Comparison of ENCODE assay signal across 11 cellular contexts in the genomic region with DNA sequence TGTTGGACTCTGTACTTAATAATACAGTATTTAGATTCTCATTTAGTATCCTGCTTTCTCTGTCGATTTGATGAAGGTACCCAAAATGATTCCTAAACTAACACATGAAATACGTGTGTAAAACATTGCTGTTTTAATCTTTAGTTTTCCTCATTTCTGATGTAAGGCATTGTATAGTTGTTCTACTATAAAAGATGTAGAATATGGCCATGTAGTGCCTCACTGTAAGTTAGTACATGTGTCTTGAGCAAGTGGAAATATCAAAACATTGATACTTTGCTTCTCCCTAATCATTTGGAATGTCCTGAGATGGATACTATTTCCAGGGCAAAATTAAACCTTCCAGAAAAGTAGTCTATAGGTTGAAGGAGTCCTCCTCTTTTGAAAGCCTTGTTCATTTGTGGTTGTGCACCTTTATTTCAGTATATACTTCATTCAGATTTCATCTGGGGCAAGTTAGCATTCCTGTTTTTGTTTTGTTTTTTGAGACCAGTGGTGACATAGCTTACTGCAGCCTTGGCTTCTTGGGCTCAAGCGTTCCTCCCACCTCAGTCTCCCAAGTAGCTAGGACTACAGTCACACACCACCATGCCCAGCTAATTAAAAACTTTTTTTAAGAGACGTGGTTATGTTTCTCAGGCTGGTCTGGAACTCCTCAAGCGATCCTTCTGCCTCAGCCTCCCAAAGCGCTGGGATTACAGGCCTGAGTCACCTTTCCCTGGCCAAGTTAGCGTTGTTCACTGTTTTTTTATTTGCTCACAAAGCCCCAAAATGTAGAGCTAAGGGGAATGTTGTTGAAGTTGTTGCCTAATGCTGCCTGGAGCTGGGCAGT. TPM values are rescaled to one million over a fixed set of nuclear protein-coding genes. Genes with fewer than 3 reads are reported as not detected.
DNase-seq lines count a peak whose midpoint lies in the region; ATAC-seq and TF ChIP-seq lines count a peak whose summit lies in the region.
"Had no signal": no experiment of that assay in that cellular context is flagged by ENCODE, and none has a peak within 500 bp of the region (broad histone marks: within the 10 kb centered on the region; RNA-seq: fewer than 3 reads in every experiment).

No MANE protein-coding gene starts in this region.

- H3K9me3 Mint-ChIP-seq in brain: peaks cover 0 to 4% (median 0%) of the 10 kb centered on the region in 5 experiments
- no peaks in the 10 kb centered on the region for H3K9me3 Mint-ChIP-seq in natural killer cell
- H3K9me3 Mint-ChIP-seq: dendritic cell treated with granulocyte-macrophage colony-stimulating factor and Interleukin-4, amounts not matched to agents 40 ng/mL and 50 ng/mL, for 4 days had no signal

- POLR2A ChIA-PET in IMR-90 (lab: Charles Lee; ENCODE audit: unreplicated experiment): interaction anchor here (0.6 to 1.1 kb wide), 4 partner anchors 13 to 505 kb away, joined by 3 read pairs; a partner anchor contains a TSS

- H3K4me1 ChIP-seq in BLaER1 treated with 17β-estradiol and CSF1 and Interleukin-3, amounts not matched to agents 10 nM and 100 nM: peaks cover 51 to 95% (median 71%) of the 10 kb centered on the region in 10 experiments
- H3K4me1 ChIP-seq in IMR-90 (ENCODE audit: control insufficient read depth, insufficient read depth, low read length): peaks cover 13% of the 10 kb centered on the region; the same call in 1 of the 2 replicates

- dilution Hi-C loops in IMR-90 (cut with HindIII; ENCODE audit: low sequenced_read_pairs, unreplicated experiment): no loop called here

- no peak overlapping the region for H3K23ac ChIP-seq in IMR-90 (ENCODE audit: low read depth, low read length)

- no peaks in the 10 kb centered on the region for H3K27me3 Mint-ChIP-seq in brain
- no peaks in the 10 kb centered on the region for H3K27me3 Mint-ChIP-seq in natural killer cell (ENCODE audit: low read depth in 2 of 2)
- H3K27me3 Mint-ChIP-seq: dendritic cell treated with granulocyte-macrophage colony-stimulating factor and Interleukin-4, amounts not matched to agents 40 ng/mL and 50 ng/mL, for 4 days had no signal

- no peak overlapping the region for H2BK20ac ChIP-seq in IMR-90 (ENCODE audit: low read depth, low read length)

- peaks cover 12% of the 10 kb centered on the region for H3K9me1 ChIP-seq in IMR-90 (ENCODE audit: insufficient read depth, low read length)

- ATAC-seq in IMR-90 (ENCODE audit: low read depth) (no peak), natural killer cell (peak in 1 of 3 donors; percentile 8), GM21515 (IDR thresholded peaks at IDR 0.05; ENCODE audit: unreplicated experiment) (no peak), Right ventricle myocardium inferior (no peak)

- in situ Hi-C loops in IMR-90 (cut with MboI; ENCODE audit: low sequenced_read_pairs): no loop called here

- CTCF ChIA-PET in IMR-90 (lab: Yijun Ruan, JAX): no interaction called here

- no peak overlapping the region for H3K4me3 ChIP-seq in BLaER1 treated with 17β-estradiol and CSF1 and Interleukin-3, amounts not matched to agents 10 nM and 100 nM
- no peak overlapping the region for H3K4me3 ChIP-seq in IMR-90 (ENCODE audit: insufficient read depth, low read depth, low read length)
- H3K4me3 ChIP-seq: right atrium auricular region had no signal

- peaks cover 86% of the 10 kb centered on the region for H3K4me1 Mint-ChIP-seq in brain
- peaks cover 60 to 68% of the 10 kb centered on the region in 2 donors for H3K4me1 Mint-ChIP-seq in natural killer cell

- no peak overlapping the region for H2AK5ac ChIP-seq in IMR-90 (ENCODE audit: low read depth, low read length)

- H3K4me2 ChIP-seq in BLaER1 treated with 17β-estradiol and CSF1 and Interleukin-3, amounts not matched to agents 10 nM and 100 nM: peak overlapping the region in 9 of 11 experiments; percentile 2 to 99 (median 36); a peak in 13 of 22 replicates
- H3K4me2 ChIP-seq in IMR-90 (ENCODE audit: low read depth, low read length): no peak overlapping the region

- no peak overlapping the region for H2AFZ ChIP-seq in IMR-90 (replicated peaks; ENCODE audit: low read length, poor library complexity)

- H3K36me3 ChIP-seq in BLaER1 treated with 17β-estradiol and CSF1 and Interleukin-3, amounts not matched to agents 10 nM and 100 nM: peaks cover 98 to 100% (median 100%) of the 10 kb centered on the region in 11 experiments
- H3K36me3 ChIP-seq in IMR-90 (ENCODE audit: control insufficient read depth, insufficient read depth, low read length): peaks cover 67% of the 10 kb centered on the region

- peaks cover 100% of the 10 kb centered on the region for H3K36me3 Mint-ChIP-seq in brain
- peaks cover 37% of the 10 kb centered on the region for H3K36me3 Mint-ChIP-seq in natural killer cell

- H3K79me1 ChIP-seq in IMR-90 (ENCODE audit: low read depth in 1 of 2, low read length in 2 of 2): peaks cover 34 to 72% of the 10 kb centered on the region in 2 experiments

- no peak overlapping the region for H4K8ac ChIP-seq in IMR-90 (ENCODE audit: low read depth in 2 of 2, low read length in 2 of 2)

- no peak overlapping the region for H4K91ac ChIP-seq in IMR-90 (ENCODE audit: insufficient read depth, low read depth, low read length)

- peaks cover 99 to 100% (median 100%) of the 10 kb centered on the region in 11 experiments for H4K20me1 ChIP-seq in BLaER1 treated with 17β-estradiol and CSF1 and Interleukin-3, amounts not matched to agents 10 nM and 100 nM
- peaks cover 99% of the 10 kb centered on the region for H4K20me1 ChIP-seq in IMR-90 (ENCODE audit: insufficient read depth, low read length)

- H2AK9ac ChIP-seq in IMR-90 (replicated peaks; ENCODE audit: low read depth, low read length, poor library complexity): no peak overlapping the region

- H2BK5ac ChIP-seq in IMR-90 (ENCODE audit: low read depth, low read length, poor library complexity, severe bottlenecking): no peak overlapping the region

- H3K9me3 ChIP-seq in BLaER1 treated with 17β-estradiol and CSF1 and Interleukin-3, amounts not matched to agents 10 nM and 100 nM (replicated peaks in 1 of 11): no peaks in the 10 kb centered on the region
- no peaks in the 10 kb centered on the region for H3K9me3 ChIP-seq in IMR-90 (ENCODE audit: control insufficient read depth, insufficient read depth, low read length)
- H3K9me3 ChIP-seq: right atrium auricular region had no signal

- no peak overlapping the region for H3K18ac ChIP-seq in IMR-90 (ENCODE audit: low read depth, low read length)

- H4K5ac ChIP-seq in IMR-90 (ENCODE audit: low read depth, low read length): no peak overlapping the region

- no peak for TF ChIP-seq POLR2A in IMR-90 (IDR thresholded peaks at IDR 0.05; ENCODE audit: low read depth, low read length)

- no peak overlapping the region for H2BK15ac ChIP-seq in IMR-90 (ENCODE audit: low read depth, low read length)

- 80% methylated on average over 1 of the region's 7 CpGs; no CpG with 5 or more reads in 1 of the 2 experiments for WGBS in IMR-90 (ENCODE audit: extremely low coverage in 2 of 2, insufficient read length in 1 of 2), 2 experiments

- H2BK120ac ChIP-seq in IMR-90 (ENCODE audit: low read depth, low read length): no peak overlapping the region

- H3K4me3 Mint-ChIP-seq in brain (peak overlapping the region; percentile 20 to 63 (median 41)), natural killer cell (peak overlapping the region; percentile 62)
- H3K4me3 Mint-ChIP-seq: dendritic cell treated with granulocyte-macrophage colony-stimulating factor and Interleukin-4, amounts not matched to agents 40 ng/mL and 50 ng/mL, for 4 days had no signal

- H3K9ac ChIP-seq in BLaER1 treated with 17β-estradiol and CSF1 and Interleukin-3, amounts not matched to agents 10 nM and 100 nM: peak overlapping the region in 2 of 11 experiments; percentile 3 to 12; a peak in 2 of 22 replicates
- no peak overlapping the region for H3K9ac ChIP-seq in IMR-90 (ENCODE audit: low read depth, low read length)

- H3K4ac ChIP-seq in IMR-90 (ENCODE audit: low read depth, low read length): no peak overlapping the region

- no peaks in the 10 kb centered on the region for H3K27me3 ChIP-seq in BLaER1 treated with 17β-estradiol and CSF1 and Interleukin-3, amounts not matched to agents 10 nM and 100 nM
- no peaks in the 10 kb centered on the region for H3K27me3 ChIP-seq in IMR-90 (ENCODE audit: control insufficient read depth, insufficient read depth, low read length)
- H3K27me3 ChIP-seq: right atrium auricular region had no signal

- no peak overlapping the region for H3K14ac ChIP-seq in IMR-90 (replicated peaks; ENCODE audit: low read depth, low read length)

- H3K56ac ChIP-seq in IMR-90 (ENCODE audit: extremely low read depth, insufficient read depth, low read length): no peak overlapping the region

- DNase-seq in IMR-90: no peak
- no peak for DNase-seq in natural killer cell
- DNase-seq in substantia nigra (lab: John Stamatoyannopoulos, UW): no peak
- no peak for DNase-seq in DMS53 (lab: John Stamatoyannopoulos, UW)
- DNase-seq in Right ventricle myocardium inferior (ENCODE audit: missing footprints): no peak
- DNase-seq: NCI-H526 treated with DMSO at 0.1 percent for 48 hours had no signal

- TF ChIP-seq CTCF in IMR-90 (conservative IDR thresholded peaks at IDR 0.05; ENCODE audit: low read depth, low read length) (no peak), brain (conservative IDR thresholded peaks at IDR 0.05) (no peak), natural killer cell (IDR thresholded peaks at IDR 0.05) (no peak)

- intact Hi-C loops in IMR-90 (cut with micrococcal nuclease): no loop called here
- intact Hi-C loops in natural killer cell (cut with micrococcal nuclease): no loop called here
- intact Hi-C loops in Right ventricle myocardium inferior (cut with DNase I): no loop called here

- TF ChIP-seq RAD21 in IMR-90 (IDR thresholded peaks at IDR 0.05; ENCODE audit: low read length): no peak

- H3K27ac ChIP-seq in BLaER1 treated with 17β-estradiol and CSF1 and Interleukin-3, amounts not matched to agents 10 nM and 100 nM: peak overlapping the region in 7 of 11 experiments; percentile 2 to 39 (median 25); a peak in 5 of 22 replicates
- 0 out of 2 replicates have a peak overlapping the region, but pooled peaks have one; percentile 17 for H3K27ac ChIP-seq in IMR-90 (ENCODE audit: insufficient read depth, low read length)
- no peak overlapping the region for H3K27ac ChIP-seq in substantia nigra (ENCODE audit: low read depth, low read length, poor library complexity, severe bottlenecking)

- H3K27ac Mint-ChIP-seq in brain: peak overlapping the region in 4 of 5 experiments; percentile 23 to 84 (median 68)
- H3K27ac Mint-ChIP-seq in natural killer cell: peak overlapping the region; percentile 72 to 74
- H3K27ac Mint-ChIP-seq: dendritic cell treated with granulocyte-macrophage colony-stimulating factor and Interleukin-4, amounts not matched to agents 40 ng/mL and 50 ng/mL, for 4 days had no signal

- BruUV-seq in IMR-90 (replicated peaks; lab: Mats Ljungman, UMichigan): no TSS peak

RNA-seq across cellular contexts. Expression of a gene that starts 11.6 kb away (rescaled TPM):
- total RNA-seq in IMR-90 (2012; rRNA removed) (237 and 256 TPM in 2 replicates), natural killer cell (100 to 1,000 TPM; 445 to 526 (median 447) TPM), Right ventricle myocardium inferior (119 TPM)
- polyA plus RNA-seq in IMR-90 (2012; rRNA removed) (297 and 394 TPM in 2 replicates), brain (ENCODE audit: insufficient read depth, low read depth, low replicate concordance) (187 TPM)
- polyA plus RNA-seq in IMR-90 (2012; cell fraction: cytosol; rRNA removed): 52.5 and 172 TPM in 2 replicates
- polyA plus RNA-seq in IMR-90 (2012; cell fraction: nucleus; rRNA removed; ENCODE audit: low replicate concordance): 113 and 275 TPM in 2 replicates

RNA-seq across cellular contexts. Expression of a gene that starts 58.5 kb away (rescaled TPM):
- total RNA-seq in IMR-90 (2012; rRNA removed): 9.7 and 10.6 TPM in 2 replicates
- 14.6 and 19.7 TPM in 2 replicates for polyA plus RNA-seq in IMR-90 (2012; rRNA removed)
- 4.8 and 5.6 TPM in 2 replicates for polyA plus RNA-seq in IMR-90 (2012; cell fraction: cytosol; rRNA removed)
- polyA plus RNA-seq in IMR-90 (2012; cell fraction: nucleus; rRNA removed; ENCODE audit: low replicate concordance): 7.4 and 39.5 TPM in 2 replicates
- 39.2 TPM for polyA plus RNA-seq in brain (ENCODE audit: insufficient read depth, low read depth, low replicate concordance)
- total RNA-seq in natural killer cell: 100 to 1,000 TPM; 105 to 157 (median 126) TPM
- total RNA-seq in Right ventricle myocardium inferior: 22.6 TPM
